ENCODE assay signal across 8 cellular contexts in the genomic region with DNA sequence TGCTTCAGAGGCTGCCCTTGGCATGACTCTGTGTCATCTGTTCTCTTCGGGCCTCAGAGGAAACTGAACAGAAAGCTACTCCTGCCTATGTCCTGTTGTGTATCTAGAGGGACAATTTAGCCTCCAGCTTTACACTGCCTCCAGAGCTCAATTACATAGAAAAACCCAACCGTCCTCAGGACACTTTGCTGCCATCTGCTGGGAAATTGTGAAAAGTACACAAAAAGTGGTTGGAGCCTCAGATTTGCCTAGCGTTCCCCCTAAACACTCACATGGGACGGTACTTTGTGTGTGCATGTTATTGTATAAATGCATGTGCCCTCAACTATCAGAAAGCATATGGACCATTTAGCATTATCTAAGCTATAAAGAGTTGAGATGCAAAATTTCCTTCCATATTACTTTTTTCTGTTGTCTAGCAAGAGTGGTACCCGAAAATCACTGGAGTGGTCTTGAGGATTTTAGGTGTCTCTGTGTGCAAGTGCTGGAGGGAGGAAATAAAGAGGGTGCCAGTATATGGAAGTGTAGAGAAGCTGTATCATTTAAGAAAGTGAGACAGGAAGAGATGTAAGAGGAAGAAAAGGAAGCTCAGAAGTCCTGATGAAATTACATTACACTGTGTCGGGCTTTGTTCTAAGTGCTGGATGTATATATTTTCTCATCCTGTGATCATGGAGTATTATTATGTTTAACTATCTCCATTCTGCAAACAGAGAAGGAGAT. TPM values are rescaled to one million over a fixed set of nuclear protein-coding genes. Genes with fewer than 3 reads are reported as not detected.
DNase-seq lines count a peak whose midpoint lies in the region; ATAC-seq and TF ChIP-seq lines count a peak whose summit lies in the region.

No MANE protein-coding gene starts in this region.

- H3K27me3 ChIP-seq in NT2/D1 (ENCODE audit: insufficient read depth, insufficient read length): no peaks in the 10 kb centered on the region
- H3K27me3 ChIP-seq in esophagus squamous epithelium: no peaks in the 10 kb centered on the region
- no peaks in the 10 kb centered on the region for H3K27me3 ChIP-seq in psoas muscle (ENCODE audit: insufficient read depth in 3 of 3, low read length in 2 of 3)

- peaks cover 22% of the 10 kb centered on the region for H3K27me3 Mint-ChIP-seq in activated naive CD4-positive, alpha-beta T cell treated with anti-CD3 and anti-CD28 coated beads, Interleukin-2, amount 50 U/mL, for 24 hours

- no peaks in the 10 kb centered on the region for H3K4me1 Mint-ChIP-seq in activated naive CD4-positive, alpha-beta T cell treated with anti-CD3 and anti-CD28 coated beads, Interleukin-2, amount 50 U/mL, for 24 hours

- peak in 4 of 6 experiments; percentile 8 to 34 (median 30) for TF ChIP-seq CTCF in esophagus squamous epithelium (IDR thresholded peaks at IDR 0.05)
- TF ChIP-seq CTCF in psoas muscle (IDR thresholded peaks at IDR 0.05): peak; percentile 47

- no peak overlapping the region for H3K4me3 Mint-ChIP-seq in activated naive CD4-positive, alpha-beta T cell treated with anti-CD3 and anti-CD28 coated beads, Interleukin-2, amount 50 U/mL, for 24 hours

- no peak for DNase-seq in activated naive CD4-positive, alpha-beta T cell treated with anti-CD3 and anti-CD28 coated beads, Interleukin-2, amount 50 U/mL, for 16 hours
- DNase-seq in NT2/D1 (ENCODE audit: low read depth, low spot score) (peak; percentile 5), esophagus squamous epithelium (lab: John Stamatoyannopoulos, UW) (no peak), psoas muscle (no peak), NCI-H187 treated with DMSO at 0.1 percent for 48 hours (lab: John Stamatoyannopoulos, UW) (no peak), NCI-H345 treated with DMSO at 0.1 percent for 48 hours (lab: John Stamatoyannopoulos, UW; ENCODE audit: unreplicated experiment) (no peak)

- peak overlapping the region in 2 of 4 donors; percentile 29 to 54 for H3K27ac ChIP-seq in esophagus squamous epithelium
- no peak overlapping the region for H3K27ac ChIP-seq in psoas muscle

- H3K36me3 Mint-ChIP-seq in activated naive CD4-positive, alpha-beta T cell treated with anti-CD3 and anti-CD28 coated beads, Interleukin-2, amount 50 U/mL, for 24 hours: no peaks in the 10 kb centered on the region

- H3K4me3 ChIP-seq in NT2/D1 (ENCODE audit: insufficient read length, low read depth): no peak overlapping the region
- H3K4me3 ChIP-seq in esophagus squamous epithelium: no peak overlapping the region
- H3K4me3 ChIP-seq in psoas muscle: no peak overlapping the region

- no peaks in the 10 kb centered on the region for H3K36me3 ChIP-seq in NT2/D1 (ENCODE audit: insufficient read depth, insufficient read length, low read length)
- no peaks in the 10 kb centered on the region for H3K36me3 ChIP-seq in esophagus squamous epithelium
- no peaks in the 10 kb centered on the region for H3K36me3 ChIP-seq in psoas muscle (ENCODE audit: insufficient read depth in 1 of 2, low read depth in 1 of 2)

- peaks cover 20% of the 10 kb centered on the region for H3K9me3 ChIP-seq in NT2/D1 (ENCODE audit: insufficient read depth, low read length)
- peaks cover 0 to 11% (median 0%) of the 10 kb centered on the region in 3 donors for H3K9me3 ChIP-seq in esophagus squamous epithelium
- H3K9me3 ChIP-seq in psoas muscle: no peaks in the 10 kb centered on the region

- H3K4me1 ChIP-seq in NT2/D1 (ENCODE audit: insufficient read depth, insufficient read length) (no peaks in the 10 kb centered on the region), esophagus squamous epithelium (no peaks in the 10 kb centered on the region), psoas muscle (no peaks in the 10 kb centered on the region)

- H3K9ac ChIP-seq in NT2/D1 (ENCODE audit: insufficient read length, low read depth): no peak overlapping the region

- no peak for TF ChIP-seq POLR2A in esophagus squamous epithelium (IDR thresholded peaks at IDR 0.05)

- no peaks in the 10 kb centered on the region for H3K9me3 Mint-ChIP-seq in activated naive CD4-positive, alpha-beta T cell treated with anti-CD3 and anti-CD28 coated beads, Interleukin-2, amount 50 U/mL, for 24 hours

- intact Hi-C loops in esophagus squamous epithelium (cut with DNase I): no loop called here
- intact Hi-C loops in psoas muscle (cut with DNase I): no loop called here

- WGBS in esophagus squamous epithelium, 2 donors: 36 to 37% methylated on average over 6 of the region's 6 CpGs
- 38 to 56% (median 46%) methylated on average over 6 of the region's 6 CpGs for WGBS in psoas muscle, 3 donors

- ATAC-seq in psoas muscle (no peak), HG03196 (IDR thresholded peaks at IDR 0.05; ENCODE audit: unreplicated experiment) (no peak)

- peak overlapping the region; percentile 33 for H3K27ac Mint-ChIP-seq in activated naive CD4-positive, alpha-beta T cell treated with anti-CD3 and anti-CD28 coated beads, Interleukin-2, amount 50 U/mL, for 24 hours

RNA-seq across cellular contexts. Expression of gene MS4A4E, which starts 8.7 kb away (rescaled TPM):
- 1 to 10 TPM in 1 of 4 donors, under 1 TPM in 2, not detected in 1; 0.32 to 4.2 (median 0.88) TPM for total RNA-seq in esophagus squamous epithelium
- total RNA-seq in psoas muscle: 1 to 10 TPM in 1 of 4 donors, under 1 TPM in 3; 0.47 to 1.6 (median 0.71) TPM
- polyA plus RNA-seq in psoas muscle: under 1 TPM; 0.05 to 0.33 (median 0.23) TPM

RNA-seq across cellular contexts. Expression of gene MS4A4A, which starts 28.8 kb away (rescaled TPM):
- total RNA-seq in esophagus squamous epithelium: 10 to 100 TPM in 2 of 4 donors, 1 to 10 TPM in 1, under 1 TPM in 1; 0.42 to 32.0 (median 8.3) TPM
- total RNA-seq in psoas muscle: 1 to 10 TPM; 6.7 to 9.4 (median 8.3) TPM
- 1 to 10 TPM; 2.4 to 6.0 (median 2.4) TPM for polyA plus RNA-seq in psoas muscle
